ENCODE assay signal across 1 cellular context in genomic region chr6:26234421-26235239, GRCh38.
TF ChIP-seq lines count a peak whose summit lies in the region.

No MANE protein-coding gene starts in this region.

TF ChIP-seq in K562, 482 proteins besides CTCF, POLR2A, EP300 and RAD21 (continued from another document):
- TF ChIP-seq THAP12 (CRISPR knock-in tag; IDR thresholded peaks at IDR 0.05), result peak; percentile 90; the same call in 1 of the 2 replicates
- TF ChIP-seq ZNF644 (tag; IDR thresholded peaks at IDR 0.05; ENCODE audit: low read depth), result no peak
- no peak for TF ChIP-seq ZBTB34 (CRISPR knock-in tag; IDR thresholded peaks at IDR 0.05)
- 0 out of 2 replicates have a peak, but pooled peaks have one; percentile 49 for TF ChIP-seq CHAMP1 (IDR thresholded peaks at IDR 0.05)
- TF ChIP-seq AFF4 (CRISPR knock-in tag; IDR thresholded peaks at IDR 0.05), result peak; percentile 98
- no peak for TF ChIP-seq ZNF79 (CRISPR knock-in tag; IDR thresholded peaks at IDR 0.05; ENCODE audit: low read depth)
- no peak for TF ChIP-seq CEBPB (tag; IDR thresholded peaks at IDR 0.05)
- TF ChIP-seq NUFIP1 (IDR thresholded peaks at IDR 0.05; ENCODE audit: partially characterized antibody), result no peak
- TF ChIP-seq CREB5 (CRISPR knock-in tag; IDR thresholded peaks at IDR 0.05), result no peak
- TF ChIP-seq GTF2A2 (tag; IDR thresholded peaks at IDR 0.05), result peak; percentile 69
